ENCODE assay signal across 22 cellular contexts in the genomic region with DNA sequence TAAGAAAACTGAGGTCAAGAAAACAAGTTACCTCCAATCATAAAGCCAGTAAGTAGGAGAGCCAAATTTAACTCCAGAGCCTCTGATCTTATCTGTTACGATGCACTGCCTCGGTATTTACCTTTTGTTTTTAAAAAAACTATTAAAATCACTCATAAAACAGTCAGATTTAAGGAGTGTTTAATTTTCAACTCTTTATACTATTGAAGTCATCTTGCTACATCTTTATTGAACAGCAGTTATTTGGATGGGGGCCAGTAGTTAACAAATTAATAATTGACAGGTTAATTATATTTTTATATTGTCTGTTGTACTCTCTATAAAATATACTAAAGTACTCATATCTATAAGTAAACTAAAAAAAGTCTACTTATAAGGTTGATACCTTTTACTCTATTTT. TPM values are rescaled to one million over a fixed set of nuclear protein-coding genes. Genes with fewer than 3 reads are reported as not detected.
DNase-seq lines count a peak whose midpoint lies in the region; ATAC-seq, FAIRE-seq and TF ChIP-seq lines count a peak whose summit lies in the region.
"Had no signal": no experiment of that assay in that cellular context is flagged by ENCODE, and none has a peak within 500 bp of the region (broad histone marks: within the 10 kb centered on the region; RNA-seq: fewer than 3 reads in every experiment).

No MANE protein-coding gene starts in this region.

- TF ChIP-seq CTCF in C4-2B (conservative IDR thresholded peaks at IDR 0.05) (no peak), LNCaP clone FGC (IDR thresholded peaks at IDR 0.05; ENCODE audit: control insufficient read depth, extremely low read depth, insufficient read depth) (no peak)

- intact Hi-C loops in Right ventricle myocardium superior (cut with DNase I), result no loop called here

- no peak for ATAC-seq in GM18519 (IDR thresholded peaks at IDR 0.05; ENCODE audit: low FRiP score, unreplicated experiment)
- ATAC-seq in Right ventricle myocardium superior (ENCODE audit: poor library complexity), result no peak
- ATAC-seq: A549; CD8-positive, alpha-beta T cell; GM23338; HepG2 had no signal

- 17 to 66% (median 39%) methylated on average over 2 of the region's 2 CpGs for WGBS in small intestine, 3 donors

- H3K27me3 ChIP-seq in small intestine (ENCODE audit: control insufficient read depth in 2 of 2, insufficient read depth in 2 of 2, low read length in 2 of 2), result peaks cover 0 to 3% of the 10 kb centered on the region in 2 donors
- H3K27me3 ChIP-seq: BE2C had no signal

- no peaks in the 10 kb centered on the region for H3K4me1 ChIP-seq in small intestine (ENCODE audit: control insufficient read depth in 2 of 2, insufficient read depth in 1 of 2, low read depth in 1 of 2, low read length in 1 of 2)
- H3K4me1 ChIP-seq: BE2C had no signal

- peaks cover 0 to 3% of the 10 kb centered on the region in 2 donors for H3K36me3 ChIP-seq in small intestine (ENCODE audit: control insufficient read depth in 2 of 2, insufficient read depth in 2 of 2, low read length in 2 of 2)
- H3K36me3 ChIP-seq: BE2C had no signal

- peak; percentile 55 for FAIRE-seq in colon (lab: Jason Lieb, UNC)
- FAIRE-seq in small intestine (lab: Jason Lieb, UNC), result no peak
- FAIRE-seq: A549, D721Med, GM12892, HepG2, HTR-8/SVneo had no signal

- DNase-seq in LNCaP clone FGC (ENCODE audit: low read depth), result peak; percentile 73
- peak; percentile 24 for DNase-seq in small intestine
- DNase-seq in MV-4-11 (lab: John Stamatoyannopoulos, UW), result no peak
- DNase-seq in Right ventricle myocardium superior, result no peak
- DNase-seq: BE2C; CD8-positive, alpha-beta T cell; COR-L47; DMS153; DND-41; GDM1; H7 had no signal

- no peak overlapping the region for H3K4me3 ChIP-seq in LNCaP clone FGC (ENCODE audit: low read depth, low read length)
- H3K4me3 ChIP-seq in small intestine (ENCODE audit: low read depth in 1 of 2, low read length in 2 of 2), result no peak overlapping the region
- H3K4me3 ChIP-seq: A549, GM23338 had no signal

- no peaks in the 10 kb centered on the region for H3K9me3 ChIP-seq in small intestine (ENCODE audit: control insufficient read depth, low read depth)
- H3K9me3 ChIP-seq: A549, BE2C had no signal

- H3K27ac ChIP-seq in C4-2B (peak overlapping the region; percentile 49), small intestine (ENCODE audit: low read depth in 1 of 2, low read length in 1 of 2) (no peak overlapping the region)
- H3K27ac ChIP-seq: A549 had no signal

RNA-seq across cellular contexts. Expression of a gene that starts 24.6 kb away (rescaled TPM):
- polyA plus RNA-seq in small intestine, result 1,000 to 10,000 TPM in 1 of 3 donors, 100 to 1,000 TPM in 2; 193 to 1,065 (median 750) TPM
- total RNA-seq in Right ventricle myocardium superior, result 43.2 TPM
- total RNA-seq: CD8-positive, alpha-beta T cell; GM23338; H7 had no signal
- polyA plus RNA-seq: A549, CD14-positive monocyte had no signal

RNA-seq across cellular contexts. Expression of a gene that starts 27.2 kb away (rescaled TPM):
- polyA plus RNA-seq in small intestine, result not detected
- not detected for total RNA-seq in Right ventricle myocardium superior
- total RNA-seq: CD8-positive, alpha-beta T cell; GM23338; H7; HepG2 had no signal
- polyA plus RNA-seq: A549, AG04450, CD14-positive monocyte, GM23338, HepG2 had no signal

RNA-seq across cellular contexts. Expression of a gene that starts 34.5 kb away (rescaled TPM):
- polyA plus RNA-seq in small intestine, result 10 to 100 TPM in 1 of 3 donors, 1 to 10 TPM in 2; 2.4 to 44.8 (median 4.0) TPM
- 23.5 TPM for total RNA-seq in Right ventricle myocardium superior
- total RNA-seq: CD8-positive, alpha-beta T cell had no signal
- polyA plus RNA-seq: CD14-positive monocyte had no signal

RNA-seq across cellular contexts. Expression of a gene that starts 35.5 kb away (rescaled TPM):
- polyA plus RNA-seq in small intestine, result 10 to 100 TPM in 1 of 3 donors, 1 to 10 TPM in 1, under 1 TPM in 1; 0.45 to 20.8 (median 1.4) TPM
- 33.5 TPM for total RNA-seq in Right ventricle myocardium superior
- polyA plus RNA-seq: HepG2 had no signal

Comparison
In these comparisons a context has a peak if more than half of its experiments do, and no peak if none do; other contexts are left out.
1. DNase-seq: peak in LNCaP clone FGC (single experiment) and small intestine (single experiment); none in MV-4-11 (single experiment) and Right ventricle myocardium superior (single experiment).